In genomic region chr17:16283705-16284104, GRCh38 we compare ENCODE assay signal across 27 cellular contexts.
DNase-seq lines count a peak whose midpoint lies in the region; ATAC-seq, FAIRE-seq and TF ChIP-seq lines count a peak whose summit lies in the region.
"Had no signal": no experiment of that assay in that cellular context is flagged by ENCODE, and none has a peak within 500 bp of the region (broad histone marks: within the 10 kb centered on the region; RNA-seq: fewer than 3 reads in every experiment).

No MANE protein-coding gene starts in this region.

- H3K4me3 Mint-ChIP-seq in astrocyte (ENCODE audit: unreplicated experiment) = no peak overlapping the region
- H3K4me3 Mint-ChIP-seq: activated B cell treated with CpG ODN at 0.5 μM for 24 hours; activated CD8-positive, alpha-beta T cell treated with anti-CD3 and anti-CD28 coated beads, Interleukin-2, amount 10 ng/mL, durations not matched to agents 7 days and 5 days; mesothelial cell of epicardium; nephron progenitor cell had no signal

- no peaks in the 10 kb centered on the region for H4K20me1 ChIP-seq in SK-N-SH (ENCODE audit: insufficient read depth)
- H4K20me1 ChIP-seq in astrocyte (ENCODE audit: insufficient read depth, low read length) = no peaks in the 10 kb centered on the region

- peak overlapping the region in 1 of 2 experiments; percentile 100; a peak in 2 of 4 replicates for H3K27ac ChIP-seq in SK-N-SH (ENCODE audit: low read depth in 2 of 2, low read length in 1 of 2)
- H3K27ac ChIP-seq in astrocyte (ENCODE audit: low read depth, low read length) = peak overlapping the region; percentile 43
- H3K27ac ChIP-seq: C4-2B, SJCRH30, skin epidermis, upper lobe of right lung had no signal

- H3K36me3 ChIP-seq in SK-N-SH (replicated peaks in 1 of 2; ENCODE audit: control insufficient read depth in 1 of 2, insufficient read depth in 2 of 2, low read length in 1 of 2) = peaks cover 0 to 9% of the 10 kb centered on the region in 2 experiments
- no peaks in the 10 kb centered on the region for H3K36me3 ChIP-seq in astrocyte (ENCODE audit: insufficient read depth, low read length)
- H3K36me3 ChIP-seq: upper lobe of right lung had no signal

- no peak for FAIRE-seq in astrocyte (lab: Jason Lieb, UNC)
- FAIRE-seq: colon, HTR-8/SVneo had no signal

- H3K9me2 ChIP-seq in SK-N-SH = no peaks in the 10 kb centered on the region

- TF ChIP-seq CTCF in SK-N-SH (IDR thresholded peaks at IDR 0.05) (no peak), astrocyte (IDR thresholded peaks at IDR 0.05; ENCODE audit: insufficient read depth, low read depth, low read length) (no peak), fibroblast of villous mesenchyme (IDR thresholded peaks at IDR 0.05; ENCODE audit: insufficient read depth, low read depth, low read length) (no peak)

- H3K9me3 ChIP-seq in SK-N-SH (peaks cover 3% of the 10 kb centered on the region; the same call in 1 of the 2 replicates), astrocyte (ENCODE audit: insufficient read depth, low read depth, low read length) (no peaks in the 10 kb centered on the region)
- H3K9me3 ChIP-seq: SJCRH30, upper lobe of right lung had no signal

- H3K36me3 Mint-ChIP-seq in astrocyte (ENCODE audit: low read depth, unreplicated experiment) = no peaks in the 10 kb centered on the region

- no peak overlapping the region for H3K4me3 ChIP-seq in SK-N-SH (ENCODE audit: low read depth in 2 of 2, low read length in 1 of 2)
- no peak overlapping the region for H3K4me3 ChIP-seq in astrocyte (ENCODE audit: insufficient read depth, low read depth, low read length)
- no peak overlapping the region for H3K4me3 ChIP-seq in fibroblast of villous mesenchyme (ENCODE audit: low read depth, low read length)
- H3K4me3 ChIP-seq: SJCRH30, skin epidermis, upper lobe of right lung had no signal

- 0 out of 2 replicates have a peak, but pooled peaks cover 5% of the 10 kb centered on the region for H3K79me2 ChIP-seq in SK-N-SH (ENCODE audit: insufficient read depth)
- no peaks in the 10 kb centered on the region for H3K79me2 ChIP-seq in astrocyte (ENCODE audit: insufficient read depth, low read length)

- POLR2A ChIA-PET in SK-N-SH (lab: Yijun Ruan, JAX) = no interaction called here

- H2AFZ ChIP-seq in SK-N-SH (ENCODE audit: low read depth) (no peak overlapping the region), astrocyte (ENCODE audit: low read depth, low read length) (no peak overlapping the region)

- 72% methylated on average over 9 of the region's 9 CpGs for WGBS in SK-N-SH (ENCODE audit: low lambda C conversion rate)

- H3K9ac ChIP-seq in SK-N-SH = no peak overlapping the region
- no peak overlapping the region for H3K9ac ChIP-seq in astrocyte (ENCODE audit: low read length)

- H3K9me3 Mint-ChIP-seq in astrocyte (ENCODE audit: unreplicated experiment) = peaks cover 2% of the 10 kb centered on the region
- H3K9me3 Mint-ChIP-seq: activated B cell treated with CpG ODN at 0.5 μM for 24 hours had no signal

- peaks cover 68% of the 10 kb centered on the region for H3F3A ChIP-seq in SK-N-SH (replicated peaks; ENCODE audit: insufficient read depth)

- H3K27me3 ChIP-seq in SK-N-SH (ENCODE audit: insufficient read depth) = no peaks in the 10 kb centered on the region
- H3K27me3 ChIP-seq in astrocyte (ENCODE audit: insufficient read depth, low read length) = no peaks in the 10 kb centered on the region
- H3K27me3 ChIP-seq: SJCRH30, upper lobe of right lung had no signal

- peak overlapping the region; percentile 47 for H3K27ac Mint-ChIP-seq in astrocyte (ENCODE audit: unreplicated experiment)
- H3K27ac Mint-ChIP-seq: activated B cell treated with CpG ODN at 0.5 μM for 24 hours; activated CD8-positive, alpha-beta T cell treated with anti-CD3 and anti-CD28 coated beads, Interleukin-2, amount 10 ng/mL, durations not matched to agents 7 days and 5 days; mesothelial cell of epicardium; nephron progenitor cell had no signal

- H3K4me1 Mint-ChIP-seq in astrocyte (ENCODE audit: low read depth, unreplicated experiment) = peaks cover 66% of the 10 kb centered on the region

- CTCF ChIA-PET in SK-N-SH (lab: Yijun Ruan, JAX) = no interaction called here

- no peaks in the 10 kb centered on the region for H3K27me3 Mint-ChIP-seq in astrocyte (ENCODE audit: low read depth, unreplicated experiment)
- H3K27me3 Mint-ChIP-seq: activated B cell treated with CpG ODN at 0.5 μM for 24 hours had no signal

- TF ChIP-seq RAD21 in SK-N-SH (IDR thresholded peaks at IDR 0.05; ENCODE audit: low read length) = no peak

- TF ChIP-seq EP300 in SK-N-SH (IDR thresholded peaks at IDR 0.05; ENCODE audit: borderline replicate concordance in 1 of 2, low read depth in 1 of 2, low read length in 1 of 2) = no peak

- H3K4me2 ChIP-seq in SK-N-SH = peak overlapping the region; percentile 58; the same call in 1 of the 2 replicates
- H3K4me2 ChIP-seq in astrocyte (ENCODE audit: low read length) = peak overlapping the region; percentile 27

- DNase-seq in SK-N-SH (no peak), astrocyte (ENCODE audit: low read depth) (peak; percentile 84), fibroblast of villous mesenchyme (ENCODE audit: low read depth) (peak; percentile 63), NCI-H2171 treated with DMSO at 0.1 percent for 48 hours (lab: John Stamatoyannopoulos, UW) (no peak)
- DNase-seq: 8988T; activated B cell treated with CpG ODN at 0.5 μM for 24 hours; activated CD8-positive, alpha-beta T cell treated with anti-CD3 and anti-CD28 coated beads, Interleukin-2, amount 10 ng/mL, durations not matched to agents 7 days and 5 days; activated naive CD4-positive, alpha-beta T cell treated with anti-CD3 and anti-CD28 coated beads, Interleukin-2, amount 50 U/mL, for 16 hours; activated T-cell treated with anti-CD3 and anti-CD28 coated beads, Interleukin-2, amount 50 U/mL, for 48 hours; DMS153; Kasumi-1; NCI-H1105 treated with DMSO at 0.1 percent for 48 hours; NCI-H2107; NCI-H526 treated with DMSO at 0.1 percent for 48 hours; nephron progenitor cell; SJCRH30; stimulated activated CD4-positive, alpha-beta T cell treated with anti-CD3 and anti-CD28 coated beads, Interleukin-2, amount 100 ng/mL, for 48 hours; upper lobe of right lung had no signal

- peaks cover 6 to 43% of the 10 kb centered on the region in 2 experiments; a peak in 3 of 4 replicates for H3K4me1 ChIP-seq in SK-N-SH (ENCODE audit: control insufficient read depth in 1 of 2, insufficient read depth in 2 of 2, low read depth in 1 of 2, low read length in 1 of 2)
- peaks cover 77% of the 10 kb centered on the region for H3K4me1 ChIP-seq in astrocyte (ENCODE audit: insufficient read depth, low read length)

- ATAC-seq in SK-N-SH treated with all-trans-retinoic acid at 6 μM for 48 hours = no peak
- no peak for ATAC-seq in GM18870 (IDR thresholded peaks at IDR 0.05; ENCODE audit: unreplicated experiment)
- no peak for ATAC-seq in GM21786 (IDR thresholded peaks at IDR 0.05; ENCODE audit: unreplicated experiment)
- ATAC-seq in GM18907 (IDR thresholded peaks at IDR 0.05; ENCODE audit: unreplicated experiment) = no peak
- ATAC-seq: activated CD8-positive, alpha-beta T cell treated with anti-CD3 and anti-CD28 coated beads, Interleukin-2, amount 10 ng/mL, durations not matched to agents 7 days and 5 days; upper lobe of right lung had no signal

TF ChIP-seq in SK-N-SH, 30 proteins besides CTCF, POLR2A, EP300 and RAD21 (continues in another document):
- TF ChIP-seq TCF12 (IDR thresholded peaks at IDR 0.05) (peak; percentile 20; the same call in 1 of the 2 replicates), JUND (IDR thresholded peaks at IDR 0.05) (no peak), USF1 (IDR thresholded peaks at IDR 0.05; ENCODE audit: borderline replicate concordance, low read depth) (no peak), USF2 (IDR thresholded peaks at IDR 0.05; ENCODE audit: borderline replicate concordance, low read depth, low read length) (no peak)

TF ChIP-seq in SK-N-SH treated with all-trans-retinoic acid at 6 μM for 48 hours, 23 proteins besides CTCF, POLR2A, EP300 and RAD21:
- TF ChIP-seq PPARA (CRISPR knock-in tag; IDR thresholded peaks at IDR 0.05; ENCODE audit: borderline replicate concordance) = no peak
- no peak for TF ChIP-seq RARB (CRISPR knock-in tag; IDR thresholded peaks at IDR 0.05)
- TF ChIP-seq ARNTL (CRISPR knock-in tag; IDR thresholded peaks at IDR 0.05; ENCODE audit: borderline replicate concordance, low read depth) = no peak
- no peak for TF ChIP-seq ZFP30 (CRISPR knock-in tag; IDR thresholded peaks at IDR 0.05)
- no peak for TF ChIP-seq GLIS3 (CRISPR knock-in tag; IDR thresholded peaks at IDR 0.05)
TF ChIP-seq in SK-N-SH treated with all-trans-retinoic acid at 6 μM for 48 hours: peak in this region for 0.

Comparison
In these comparisons a context has a peak if more than half of its experiments do, and no peak if none do; other contexts are left out.
1. DNase-seq: peak in astrocyte (single experiment) and fibroblast of villous mesenchyme (single experiment); none in SK-N-SH (single experiment) and NCI-H2171 treated with DMSO at 0.1 percent for 48 hours (single experiment).